ENCODE assay signal across 10 cellular contexts in genomic region chr1:1207254-1207902, GRCh38. TPM values are rescaled to one million over a fixed set of nuclear protein-coding genes. Genes with fewer than 3 reads are reported as not detected.
DNase-seq lines count a peak whose midpoint lies in the region; ATAC-seq and TF ChIP-seq lines count a peak whose summit lies in the region.
"Had no signal": no experiment of that assay in that cellular context is flagged by ENCODE, and none has a peak within 500 bp of the region (broad histone marks: within the 10 kb centered on the region; RNA-seq: fewer than 3 reads in every experiment).

No MANE protein-coding gene starts in this region.

- H3K4me3 Mint-ChIP-seq in activated CD4-positive, alpha-beta T cell treated with anti-CD3 and anti-CD28 coated beads, Interleukin-2, amount 10 ng/mL, durations not matched to agents 24 days and 14 days, result peak overlapping the region; percentile 91
- H3K4me3 Mint-ChIP-seq in activated B cell treated with CpG ODN at 0.5 μM for 24 hours (peak overlapping the region; percentile 74), natural killer cell (peak overlapping the region; percentile 93)

- CTCF ChIA-PET in activated B cell treated with CpG ODN at 0.5 μM for 24 hours (lab: Charles Lee), result interaction anchor here (0.7 to 1.7 kb wide), 3 partner anchors 70 to 85 kb away, joined by 3 to 7 read pairs (median 3); no protein-coding TSS in a partner anchor

- POLR2A ChIA-PET in activated B cell treated with CpG ODN at 0.5 μM for 24 hours (lab: Charles Lee), result interaction anchor here (0.6 to 3.3 kb wide), 11 partner anchors 8 to 143 kb away, joined by 3 to 15 read pairs (median 6); partner anchors contain the start of genes B3GALT6, SDF4 and UBE2J2

- no peak for DNase-seq in activated CD4-positive, alpha-beta T cell treated with anti-CD3 and anti-CD28 coated beads, Interleukin-2, amount 10 ng/mL, durations not matched to agents 24 days and 14 days
- DNase-seq in activated CD4-positive, alpha-beta T cell treated with anti-CD3 and anti-CD28 coated beads for 4 hours, result no peak
- DNase-seq in activated B cell treated with CpG ODN at 0.5 μM for 24 hours (no peak), natural killer cell (no peak), NCI-H345 (lab: John Stamatoyannopoulos, UW) (no peak), cerebellum (ENCODE audit: low spot score) (no peak)
- DNase-seq: NCI-H1694 treated with DMSO at 0.1 percent for 48 hours had no signal

- ATAC-seq in activated B cell treated with CpG ODN at 0.5 μM for 24 hours (ENCODE audit: low read depth), result no peak
- ATAC-seq in natural killer cell, result no peak

- no peaks in the 10 kb centered on the region for H3K27me3 Mint-ChIP-seq in activated CD4-positive, alpha-beta T cell treated with anti-CD3 and anti-CD28 coated beads, Interleukin-2, amount 10 ng/mL, durations not matched to agents 24 days and 14 days
- H3K27me3 Mint-ChIP-seq in activated B cell treated with CpG ODN at 0.5 μM for 24 hours, result peaks cover 2% of the 10 kb centered on the region
- no peaks in the 10 kb centered on the region for H3K27me3 Mint-ChIP-seq in natural killer cell (ENCODE audit: low read depth in 2 of 2)

- peak overlapping the region; percentile 98 for H3K27ac Mint-ChIP-seq in activated CD4-positive, alpha-beta T cell treated with anti-CD3 and anti-CD28 coated beads, Interleukin-2, amount 10 ng/mL, durations not matched to agents 24 days and 14 days
- H3K27ac Mint-ChIP-seq in activated B cell treated with CpG ODN at 0.5 μM for 24 hours (peak overlapping the region; percentile 76), natural killer cell (peak overlapping the region; percentile 93 to 98)
- H3K27ac Mint-ChIP-seq: progenitor cell of endocrine pancreas had no signal

- peaks cover 41% of the 10 kb centered on the region for H3K36me3 Mint-ChIP-seq in activated CD4-positive, alpha-beta T cell treated with anti-CD3 and anti-CD28 coated beads, Interleukin-2, amount 10 ng/mL, durations not matched to agents 24 days and 14 days (ENCODE audit: low read depth)
- H3K36me3 Mint-ChIP-seq in activated B cell treated with CpG ODN at 0.5 μM for 24 hours (ENCODE audit: low read depth), result peaks cover 2% of the 10 kb centered on the region
- H3K36me3 Mint-ChIP-seq in natural killer cell, result no peaks in the 10 kb centered on the region

- no peaks in the 10 kb centered on the region for H3K9me3 Mint-ChIP-seq in activated CD4-positive, alpha-beta T cell treated with anti-CD3 and anti-CD28 coated beads, Interleukin-2, amount 10 ng/mL, durations not matched to agents 24 days and 14 days
- H3K9me3 Mint-ChIP-seq in activated B cell treated with CpG ODN at 0.5 μM for 24 hours (no peaks in the 10 kb centered on the region), natural killer cell (no peaks in the 10 kb centered on the region)

- TF ChIP-seq CTCF in activated B cell treated with CpG ODN at 0.5 μM for 24 hours (IDR thresholded peaks at IDR 0.05) (no peak), natural killer cell (IDR thresholded peaks at IDR 0.05) (no peak)

- intact Hi-C loops in activated CD4-positive, alpha-beta T cell treated with anti-CD3 and anti-CD28 coated beads, Interleukin-2, amount 10 ng/mL, durations not matched to agents 24 days and 14 days (cut with micrococcal nuclease), result loop anchor here (5.0 to 10.0 kb wide), 5 partner anchors 45 to 173 kb away; partner anchors contain the start of genes ACAP3 and PUSL1
- intact Hi-C loops in activated B cell treated with CpG ODN at 0.5 μM for 24 hours (cut with micrococcal nuclease), result loop anchor here (5.0 kb wide), 2 partner anchors 50 to 85 kb away; no protein-coding TSS in a partner anchor
- intact Hi-C loops in natural killer cell (cut with micrococcal nuclease), result loop anchor here (5.0 kb wide), 1 partner anchor 35 kb away; the partner anchor contains the start of gene TTLL10

- H3K4me1 Mint-ChIP-seq in activated CD4-positive, alpha-beta T cell treated with anti-CD3 and anti-CD28 coated beads, Interleukin-2, amount 10 ng/mL, durations not matched to agents 24 days and 14 days, result peaks cover 30% of the 10 kb centered on the region
- H3K4me1 Mint-ChIP-seq in activated B cell treated with CpG ODN at 0.5 μM for 24 hours (peaks cover 35% of the 10 kb centered on the region), natural killer cell (peaks cover 15 to 38% of the 10 kb centered on the region in 2 donors)

RNA-seq across cellular contexts. Expression of gene TNFRSF18, which starts 1.0 kb away (rescaled TPM):
- 250 and 254 TPM in 2 replicates for total RNA-seq in activated CD4-positive, alpha-beta T cell treated with anti-CD3 and anti-CD28 coated beads, Interleukin-2, amount 10 ng/mL, durations not matched to agents 24 days and 14 days
- total RNA-seq in activated B cell treated with CpG ODN at 0.5 μM for 24 hours (36.7 and 37.5 TPM in 2 replicates), natural killer cell (10 to 100 TPM; 40.3 to 81.9 (median 54.7) TPM), cerebellum (not detected)
- total RNA-seq: G401 had no signal

RNA-seq across cellular contexts. Expression of gene TNFRSF4, which starts 6.6 kb away (rescaled TPM):
- total RNA-seq in activated CD4-positive, alpha-beta T cell treated with anti-CD3 and anti-CD28 coated beads, Interleukin-2, amount 10 ng/mL, durations not matched to agents 24 days and 14 days, result 692 and 702 TPM in 2 replicates
- 0.86 and 1.1 TPM in 2 replicates for total RNA-seq in activated B cell treated with CpG ODN at 0.5 μM for 24 hours
- 10 to 100 TPM; 14.3 to 26.5 (median 15.7) TPM for total RNA-seq in natural killer cell
- not detected for total RNA-seq in cerebellum
- total RNA-seq: G401 had no signal

RNA-seq across cellular contexts. Expression of gene SDF4, which starts 24.4 kb away (rescaled TPM):
- total RNA-seq in activated CD4-positive, alpha-beta T cell treated with anti-CD3 and anti-CD28 coated beads, Interleukin-2, amount 10 ng/mL, durations not matched to agents 24 days and 14 days, result 175 and 194 TPM in 2 replicates
- total RNA-seq in activated B cell treated with CpG ODN at 0.5 μM for 24 hours (94.4 and 97.9 TPM in 2 replicates), natural killer cell (100 to 1,000 TPM; 176 to 211 (median 184) TPM), cerebellum (22.1 TPM)

RNA-seq across cellular contexts. Expression of gene B3GALT6, which starts 24.7 kb away (rescaled TPM):
- 42.5 and 43.2 TPM in 2 replicates for total RNA-seq in activated CD4-positive, alpha-beta T cell treated with anti-CD3 and anti-CD28 coated beads, Interleukin-2, amount 10 ng/mL, durations not matched to agents 24 days and 14 days
- total RNA-seq in activated B cell treated with CpG ODN at 0.5 μM for 24 hours, result 20.9 and 22.1 TPM in 2 replicates
- total RNA-seq in natural killer cell, result 10 to 100 TPM; 13.7 to 16.5 (median 16.3) TPM
- total RNA-seq in cerebellum, result 15.2 TPM

RNA-seq across cellular contexts. Expression of gene TTLL10, which starts 33.7 kb away (rescaled TPM):
- total RNA-seq in activated CD4-positive, alpha-beta T cell treated with anti-CD3 and anti-CD28 coated beads, Interleukin-2, amount 10 ng/mL, durations not matched to agents 24 days and 14 days, result not detected in 2 replicates
- total RNA-seq in activated B cell treated with CpG ODN at 0.5 μM for 24 hours, result 0.16 TPM in 1 of 2 replicates, not detected in the other
- total RNA-seq in natural killer cell, result 1 to 10 TPM in 2 of 3 donors, under 1 TPM in 1; 0.23 to 1.7 (median 1.7) TPM
- total RNA-seq in cerebellum, result 0.18 TPM
- total RNA-seq: G401, thoracic aorta had no signal

Comparison
In these comparisons a context has a peak if more than half of its experiments do, and no peak if none do; other contexts are left out.
1. RNA of gene TNFRSF18, which starts 1.0 kb away (total RNA-seq): 250 to 254 TPM in activated CD4-positive, alpha-beta T cell treated with anti-CD3 and anti-CD28 coated beads, Interleukin-2, amount 10 ng/mL, durations not matched to agents 24 days and 14 days, 40.3 to 81.9 TPM in natural killer cell and 36.7 to 37.5 TPM in activated B cell treated with CpG ODN at 0.5 μM for 24 hours; not detected in cerebellum (single experiment); every median in the first group is over 10 times any median in the second.
2. RNA of gene TNFRSF4, which starts 6.6 kb away (total RNA-seq): 692 to 702 TPM in activated CD4-positive, alpha-beta T cell treated with anti-CD3 and anti-CD28 coated beads, Interleukin-2, amount 10 ng/mL, durations not matched to agents 24 days and 14 days; 14.3 to 26.5 TPM in natural killer cell, 0.86 to 1.1 TPM in activated B cell treated with CpG ODN at 0.5 μM for 24 hours and not detected in cerebellum (single experiment); every median in the first group is over 10 times any median in the second.
3. Peak in every context shown above with its lines, with median percentiles within 50 percentile points of each other: H3K27ac Mint-ChIP-seq and H3K4me3 Mint-ChIP-seq.